In genomic region chr10:4671451-4672145, GRCh38 we compare ENCODE assay signal across 11 cellular contexts.
A peak's percentile ranks its signal among the peaks of the same experiment; 100 is the strongest.
DNase-seq lines count a peak whose midpoint lies in the region; ATAC-seq and TF ChIP-seq lines count a peak whose summit lies in the region.
"Had no signal": no experiment of that assay in that cellular context is flagged by ENCODE, and none has a peak within 500 bp of the region (broad histone marks: within the 10 kb centered on the region; RNA-seq: fewer than 3 reads in every experiment).

No MANE protein-coding gene starts in this region.

- TF ChIP-seq CTCF in left ventricle myocardium inferior (IDR thresholded peaks at IDR 0.05; ENCODE audit: borderline replicate concordance), result no peak
- no peak for TF ChIP-seq CTCF in WI38 (IDR thresholded peaks at IDR 0.05; ENCODE audit: low read depth, low read length)
- no peak for TF ChIP-seq CTCF in esophagus muscularis mucosa (IDR thresholded peaks at IDR 0.05)

- no peak for TF ChIP-seq EP300 in esophagus muscularis mucosa (IDR thresholded peaks at IDR 0.05)

- DNase-seq in left ventricle myocardium inferior (no peak), left cardiac atrium (no peak), right cardiac atrium (no peak), NCI-H2029 (lab: John Stamatoyannopoulos, UW) (no peak), mesenteric fat pad (ENCODE audit: low spot score) (no peak), esophagus muscularis mucosa (ENCODE audit: extremely low spot score) (no peak)
- DNase-seq: amniotic stem cell, NCI-H1436 treated with DMSO at 0.1 percent for 48 hours, NCI-H82 had no signal

- H3K36me3 ChIP-seq in left ventricle myocardium inferior (no peaks in the 10 kb centered on the region), esophagus muscularis mucosa (no peaks in the 10 kb centered on the region)

- H3K27ac ChIP-seq in left ventricle myocardium inferior (replicated peaks) (peak overlapping the region; percentile 51), right cardiac atrium (ENCODE audit: low read length) (peak overlapping the region; percentile 37), esophagus muscularis mucosa (replicated peaks in 1 of 4) (peak overlapping the region in 2 of 4 donors; percentile 1 to 36)

- ATAC-seq in left cardiac atrium (no peak), right cardiac atrium (no peak), GM21360 (IDR thresholded peaks at IDR 0.05; ENCODE audit: unreplicated experiment) (no peak)

- 88% methylated on average over 9 of the region's 9 CpGs for WGBS in right cardiac atrium
- WGBS in esophagus muscularis mucosa, result 84% methylated on average over 9 of the region's 9 CpGs

- no peak for TF ChIP-seq POLR2A in esophagus muscularis mucosa (IDR thresholded peaks at IDR 0.05; ENCODE audit: low read depth)

- H3K4me3 ChIP-seq in left ventricle myocardium inferior, result peak overlapping the region; percentile 38
- H3K4me3 ChIP-seq in WI38 (ENCODE audit: low read depth, low read length), result peak overlapping the region; percentile 40
- H3K4me3 ChIP-seq in right cardiac atrium (ENCODE audit: low read length), result no peak overlapping the region
- no peak overlapping the region for H3K4me3 ChIP-seq in esophagus muscularis mucosa

- intact Hi-C loops in left ventricle myocardium inferior (cut with micrococcal nuclease) (no loop called here), left cardiac atrium (cut with DNase I) (no loop called here), right cardiac atrium (cut with DNase I) (loop anchor here in 1 of 4 donors (10.0 kb wide), 1 partner anchor 83 kb away; no protein-coding TSS in a partner anchor), esophagus muscularis mucosa (cut with DNase I) (no loop called here)

- H3K9me3 ChIP-seq in left ventricle myocardium inferior (replicated peaks) (peaks cover 22% of the 10 kb centered on the region), right cardiac atrium (ENCODE audit: control insufficient read depth, low read length) (no peaks in the 10 kb centered on the region), esophagus muscularis mucosa (no peaks in the 10 kb centered on the region)

- H3K27me3 ChIP-seq in left ventricle myocardium inferior (ENCODE audit: low read depth), result no peaks in the 10 kb centered on the region
- no peaks in the 10 kb centered on the region for H3K27me3 ChIP-seq in right cardiac atrium (ENCODE audit: control insufficient read depth, insufficient read depth)
- H3K27me3 ChIP-seq in esophagus muscularis mucosa, result no peaks in the 10 kb centered on the region

- H3K4me1 ChIP-seq in left ventricle myocardium inferior (peaks cover 6% of the 10 kb centered on the region), right cardiac atrium (ENCODE audit: control insufficient read depth, insufficient read depth, low read length) (peaks cover 4% of the 10 kb centered on the region), esophagus muscularis mucosa (no peaks in the 10 kb centered on the region)

Comparison
In these comparisons a context has a peak if more than half of its experiments do, and no peak if none do; other contexts are left out.
1. H3K4me3 ChIP-seq: peak in left ventricle myocardium inferior (single experiment) and WI38 (single experiment); none in right cardiac atrium (single experiment) and esophagus muscularis mucosa (0 of 4).